13 cellular contexts compared by ENCODE assay signal in genomic region chr1:185695299-185695698, GRCh38. TPM values are rescaled to one million over a fixed set of nuclear protein-coding genes. Genes with fewer than 3 reads are reported as not detected.
DNase-seq lines count a peak whose midpoint lies in the region; ATAC-seq, FAIRE-seq and TF ChIP-seq lines count a peak whose summit lies in the region.
"Had no signal": no experiment of that assay in that cellular context is flagged by ENCODE, and none has a peak within 500 bp of the region (broad histone marks: within the 10 kb centered on the region; RNA-seq: fewer than 3 reads in every experiment).

No MANE protein-coding gene starts in this region.

- POLR2A ChIA-PET in GM12878 (lab: Charles Lee), result no interaction called here
- POLR2A ChIA-PET in activated CD4-positive, alpha-beta memory T cell treated with anti-CD3 and anti-CD28 coated beads, Interleukin-2, amount 10 ng/mL, durations not matched to agents 7 days and 5 days (lab: Charles Lee), result interaction anchor here (3.9 kb wide), 1 partner anchor 378 kb away, joined by 18 read pairs; the partner anchor contains the start of gene IVNS1ABP
- POLR2A ChIA-PET in HEK293T (lab: Yijun Ruan, JAX), result no interaction called here

- no peak for FAIRE-seq in GM12878 (lab: Jason Lieb, UNC)
- FAIRE-seq: keratinocyte had no signal

- no TSS peak for BruUV-seq in GM12878 (replicated peaks; lab: Mats Ljungman, UMichigan)

- no peak overlapping the region for H3K4me2 ChIP-seq in GM12878 (ENCODE audit: control insufficient read depth, insufficient read depth)

- TF ChIP-seq CTCF in GM12878 (IDR thresholded peaks at IDR 0.05 in 2 of 3, conservative IDR thresholded peaks at IDR 0.05 in 1 of 3; ENCODE audit: control insufficient read depth in 2 of 3, extremely low read depth in 1 of 3, insufficient read depth in 1 of 3, low read depth in 3 of 3, low read length in 3 of 3) (no peak; a peak in 1 of 6 replicates), neural crest cell (conservative IDR thresholded peaks at IDR 0.05) (peak; percentile 55)

- SMC1A ChIA-PET in GM12878 (lab: Charles Lee; ENCODE audit: uncharacterized antibody, unreplicated experiment), result interaction anchor here (0.5 to 1.7 kb wide), 3 partner anchors 15 to 23 kb away, joined by 3 to 4 read pairs (median 3); no protein-coding TSS in a partner anchor

- H3K79me2 ChIP-seq in GM12878 (ENCODE audit: control insufficient read depth, insufficient read depth, low read length), result no peaks in the 10 kb centered on the region

- H3K4me1 Mint-ChIP-seq in neural crest cell, result no peaks in the 10 kb centered on the region
- H3K4me1 Mint-ChIP-seq in activated CD4-positive, alpha-beta memory T cell treated with anti-CD3 and anti-CD28 coated beads, Interleukin-2, amount 10 ng/mL, durations not matched to agents 7 days and 5 days, result peaks cover 13% of the 10 kb centered on the region

- no peak overlapping the region for H3K27ac Mint-ChIP-seq in neural crest cell (ENCODE audit: unreplicated experiment)
- no peak overlapping the region for H3K27ac Mint-ChIP-seq in activated CD4-positive, alpha-beta memory T cell treated with anti-CD3 and anti-CD28 coated beads, Interleukin-2, amount 10 ng/mL, durations not matched to agents 7 days and 5 days

- RAD21 ChIA-PET in GM12878 (lab: Charles Lee; ENCODE audit: unreplicated experiment), result interaction anchor here (1.3 to 1.7 kb wide), 2 partner anchors 15 to 890 kb away, joined by 3 to 6 read pairs; no protein-coding TSS in a partner anchor

- no peaks in the 10 kb centered on the region for H3K36me3 ChIP-seq in GM12878 (ENCODE audit: control insufficient read depth in 2 of 2, insufficient read depth in 2 of 2, low read length in 1 of 2)
- H3K36me3 ChIP-seq: vagina had no signal

- DNase-seq in NCI-H2171 treated with DMSO at 0.1 percent for 48 hours (lab: John Stamatoyannopoulos, UW) (peak; percentile 30), NCI-H2171 (lab: John Stamatoyannopoulos, UW) (no peak), NAMALWA (ENCODE audit: low spot score) (peak; percentile 61), GM12878 (ENCODE audit: low read depth, low spot score) (no peak), neural crest cell (ENCODE audit: low read depth, low spot score) (no peak), HEK293T (ENCODE audit: extremely low spot score) (no peak), Ammon's horn (ENCODE audit: low spot score) (no peak)
- DNase-seq in activated CD4-positive, alpha-beta memory T cell treated with anti-CD3 and anti-CD28 coated beads, Interleukin-2, amount 10 ng/mL, durations not matched to agents 7 days and 5 days, result no peak
- DNase-seq: activated effector memory CD4-positive, alpha-beta T cell treated with anti-CD3 and anti-CD28 coated beads, Interleukin-2, amount 50 U/mL, for 16 hours; effector memory CD8-positive, alpha-beta T cell; NCI-H2081 had no signal

- H3K27ac ChIP-seq in GM12878 (ENCODE audit: control insufficient read depth, insufficient read depth), result no peak overlapping the region
- H3K27ac ChIP-seq: vagina had no signal

- H2AFZ ChIP-seq in GM12878 (ENCODE audit: control insufficient read depth, low read depth, low read length), result no peak overlapping the region

- intact Hi-C loops in GM12878 (cut with micrococcal nuclease; ENCODE audit: unreplicated experiment), result no loop called here

- TF ChIP-seq RAD21 in GM12878 (IDR thresholded peaks at IDR 0.05; ENCODE audit: insufficient read depth, low read depth, low read length), result 0 out of 2 replicates have a peak, but pooled peaks have one; percentile 33

- H3K9me3 Mint-ChIP-seq in neural crest cell, result no peaks in the 10 kb centered on the region
- peaks cover 10% of the 10 kb centered on the region for H3K9me3 Mint-ChIP-seq in activated CD4-positive, alpha-beta memory T cell treated with anti-CD3 and anti-CD28 coated beads, Interleukin-2, amount 10 ng/mL, durations not matched to agents 7 days and 5 days
- H3K9me3 Mint-ChIP-seq: effector memory CD8-positive, alpha-beta T cell had no signal

- no peak for ATAC-seq in GM12878
- ATAC-seq: effector memory CD8-positive, alpha-beta T cell had no signal

- in situ Hi-C loops in GM12878 (cut with MboI), result loop anchor here (10.0 kb wide), 1 partner anchor 890 kb away; no protein-coding TSS in a partner anchor

- no peaks in the 10 kb centered on the region for H3K36me3 Mint-ChIP-seq in neural crest cell (ENCODE audit: low read depth)
- peaks cover 11% of the 10 kb centered on the region for H3K36me3 Mint-ChIP-seq in activated CD4-positive, alpha-beta memory T cell treated with anti-CD3 and anti-CD28 coated beads, Interleukin-2, amount 10 ng/mL, durations not matched to agents 7 days and 5 days (ENCODE audit: low read depth)

- no peaks in the 10 kb centered on the region for H4K20me1 ChIP-seq in GM12878 (ENCODE audit: control insufficient read depth, insufficient read depth)

- TF ChIP-seq EP300 in GM12878 (IDR thresholded peaks at IDR 0.05; ENCODE audit: borderline replicate concordance in 1 of 2, control insufficient read depth in 1 of 2, low read depth in 2 of 2, low read length in 2 of 2), result no peak

- H3K27me3 ChIP-seq in GM12878 (replicated peaks in 1 of 2; ENCODE audit: control insufficient read depth in 2 of 2, insufficient read depth in 2 of 2, low read length in 1 of 2), result no peaks in the 10 kb centered on the region; a peak in 1 of 4 replicates
- H3K27me3 ChIP-seq: vagina had no signal

- peaks cover 3% of the 10 kb centered on the region; the same call in 2 of the 3 replicates for H3K9me3 ChIP-seq in GM12878 (replicated peaks; ENCODE audit: control insufficient read depth, insufficient read depth, low read length)
- H3K9me3 ChIP-seq: vagina had no signal

- no peaks in the 10 kb centered on the region for H3K4me1 ChIP-seq in GM12878 (ENCODE audit: control insufficient read depth, insufficient read depth, low read length)
- H3K4me1 ChIP-seq: vagina had no signal

- no peak overlapping the region for H3K9ac ChIP-seq in GM12878 (ENCODE audit: control insufficient read depth, insufficient read depth, low read length)

- no peak overlapping the region for H3K4me3 ChIP-seq in GM12878
- H3K4me3 ChIP-seq: vagina had no signal

- no peak for TF ChIP-seq POLR2A in GM12878 (IDR thresholded peaks at IDR 0.05; ENCODE audit: low read depth, low read length)

- no peaks in the 10 kb centered on the region for H3K27me3 Mint-ChIP-seq in neural crest cell (ENCODE audit: low read depth)
- peaks cover 4% of the 10 kb centered on the region for H3K27me3 Mint-ChIP-seq in activated CD4-positive, alpha-beta memory T cell treated with anti-CD3 and anti-CD28 coated beads, Interleukin-2, amount 10 ng/mL, durations not matched to agents 7 days and 5 days

- CTCF ChIA-PET in GM12878 (lab: Yijun Ruan, JAX) (interaction anchor here (1.7 kb wide), 1 partner anchor 525 kb away, joined by 7 read pairs; no protein-coding TSS in a partner anchor), HEK293T (lab: Yijun Ruan, JAX) (no interaction called here)
- CTCF ChIA-PET in activated CD4-positive, alpha-beta memory T cell treated with anti-CD3 and anti-CD28 coated beads, Interleukin-2, amount 10 ng/mL, durations not matched to agents 7 days and 5 days (lab: Charles Lee), result interaction anchor here (0.9 to 2.3 kb wide), 4 partner anchors 14 to 400 kb away, joined by 3 to 9 read pairs (median 4); no protein-coding TSS in a partner anchor

- no peak overlapping the region for H3K4me3 Mint-ChIP-seq in neural crest cell
- no peak overlapping the region for H3K4me3 Mint-ChIP-seq in activated CD4-positive, alpha-beta memory T cell treated with anti-CD3 and anti-CD28 coated beads, Interleukin-2, amount 10 ng/mL, durations not matched to agents 7 days and 5 days

TF ChIP-seq in GM12878, 131 proteins besides CTCF, POLR2A, EP300 and RAD21 (continues in another document):
- no peak for TF ChIP-seq MTA2 (IDR thresholded peaks at IDR 0.05; ENCODE audit: low read depth)
- no peak for TF ChIP-seq TCF12 (IDR thresholded peaks at IDR 0.05; ENCODE audit: low read depth, low read length)

TF ChIP-seq in HEK293T, 16 proteins besides CTCF, POLR2A, EP300 and RAD21:
- no peak for TF ChIP-seq LEF1 (IDR thresholded peaks at IDR 0.05; ENCODE audit: borderline replicate concordance)
- no peak for TF ChIP-seq TARDBP (IDR thresholded peaks at IDR 0.05)

RNA-seq across cellular contexts. Expression of gene HMCN1, which starts 38.9 kb away (rescaled TPM):
- total RNA-seq in GM12878 (2013; cell fraction: nucleolus; rRNA removed), result 0.06 and 0.10 TPM in 2 replicates
- under 0.01 TPM in 1 of 2 replicates, not detected in the other for total RNA-seq in GM12878 (2014; rRNA removed)
- total RNA-seq in GM12878 (2014; rRNA removed; fragmentation: Illumina TruSeq; extraction: Trizol), result not detected in 2 replicates
- total RNA-seq in GM12878 (2021), result 0.03 TPM in 1 of 2 replicates, not detected in the other
- 0.05 TPM for polyA plus RNA-seq in GM12878 (2011; ENCODE audit: low read depth)
- polyA plus RNA-seq in GM12878 (2011; rRNA removed), result 0.07 and 0.17 TPM in 2 replicates
- polyA plus RNA-seq in GM12878 (2011; cell fraction: cytosol; rRNA removed), result 0.02 and 0.03 TPM in 2 replicates
- 0.03 and 0.15 TPM in 2 replicates for polyA plus RNA-seq in GM12878 (2011; cell fraction: nucleus; rRNA removed)
- polyA plus RNA-seq in GM12878 (2012), result 0.01 TPM in 1 of 2 replicates, not detected in the other
- 0.02 TPM in 1 of 2 replicates, not detected in the other for polyA plus RNA-seq in GM12878 (2014; fragmentation: Illumina TruSeq; extraction: Trizol)
- not detected for polyA plus RNA-seq in GM12878 (2014; fragmentation: Nextera tagmentation; extraction: Ambion mirVana)
- polyA plus RNA-seq in GM12878 (2014; rRNA removed), result not detected in 2 replicates
- not detected for polyA plus RNA-seq in GM12878 (2016; fragmentation: Nextera tagmentation; extraction: Ambion mirVana)
- 0.05 and 0.15 TPM in 2 replicates for polyA minus RNA-seq in GM12878 (2011; rRNA and poly(A)+ RNA removed)
- not detected in 2 replicates for polyA minus RNA-seq in GM12878 (2011; cell fraction: cytosol; rRNA and poly(A)+ RNA removed)
- polyA minus RNA-seq in GM12878 (2011; cell fraction: nucleus; rRNA and poly(A)+ RNA removed), result 0.12 and 0.19 TPM in 2 replicates
- total RNA-seq in neural crest cell, result 16.6 and 18.1 TPM in 2 replicates
- total RNA-seq in activated CD4-positive, alpha-beta memory T cell treated with anti-CD3 and anti-CD28 coated beads, Interleukin-2, amount 10 ng/mL, durations not matched to agents 7 days and 5 days, result under 1 TPM in 1 of 2 experiments, not detected in 1; under 0.01 TPM

Comparison
In these comparisons a context has a peak if more than half of its experiments do, and no peak if none do; other contexts are left out.
1. DNase-seq: peak in NCI-H2171 treated with DMSO at 0.1 percent for 48 hours (single experiment) and NAMALWA (single experiment); none in NCI-H2171 (single experiment), GM12878 (single experiment), neural crest cell (single experiment), activated CD4-positive, alpha-beta memory T cell treated with anti-CD3 and anti-CD28 coated beads, Interleukin-2, amount 10 ng/mL, durations not matched to agents 7 days and 5 days (single experiment), HEK293T (single experiment) and Ammon's horn (single experiment).
2. RNA of gene HMCN1, which starts 38.9 kb away (total RNA-seq): 16.6 to 18.1 TPM in neural crest cell; under 0.01 to 0.10 TPM in GM12878 and under 0.01 TPM in activated CD4-positive, alpha-beta memory T cell treated with anti-CD3 and anti-CD28 coated beads, Interleukin-2, amount 10 ng/mL, durations not matched to agents 7 days and 5 days; every median in the first group is over 10 times any median in the second.